Comparison of ENCODE assay signal across 9 cellular contexts in the genomic region with DNA sequence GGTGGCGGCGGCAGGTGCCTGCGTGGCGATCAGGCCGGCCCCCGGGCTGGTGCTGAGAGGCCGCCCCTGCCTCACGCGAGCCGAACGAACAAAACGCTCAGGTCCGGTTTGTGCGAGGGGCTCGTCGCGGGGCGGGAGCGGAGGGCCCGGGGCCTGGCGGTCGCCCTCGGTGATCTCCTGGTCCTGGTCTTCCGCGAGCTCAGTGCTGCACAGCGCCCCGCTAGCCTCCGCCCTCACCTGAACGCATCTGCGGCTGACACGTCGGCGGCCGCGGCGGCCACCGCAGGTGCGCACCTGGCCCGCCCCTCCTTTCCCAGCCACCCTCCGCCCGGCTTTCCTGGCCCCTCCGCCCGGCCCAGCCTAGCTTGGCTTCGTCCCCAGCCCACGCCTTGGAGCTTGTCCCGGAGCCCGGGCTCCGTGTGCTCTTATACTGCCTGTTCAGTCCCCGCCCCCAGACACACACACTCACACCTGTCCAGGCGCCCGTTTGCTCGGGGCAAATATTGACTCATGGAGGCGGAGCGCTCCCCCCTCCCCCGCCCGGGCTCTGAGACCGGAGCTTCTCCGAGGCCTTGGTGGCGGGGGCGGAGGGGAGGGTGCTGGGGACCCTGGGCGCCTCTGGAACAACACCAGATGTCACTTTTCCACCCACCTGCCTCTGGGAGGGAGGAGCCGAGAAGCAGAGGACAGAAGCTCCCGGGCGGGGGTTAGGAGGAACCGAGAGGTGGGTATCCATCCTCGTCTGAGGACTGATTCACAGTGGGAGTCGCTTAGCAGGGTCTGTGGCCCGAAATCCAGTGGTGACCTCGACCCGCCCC. TPM values are rescaled to one million over a fixed set of nuclear protein-coding genes. Genes with fewer than 3 reads are reported as not detected.
DNase-seq lines count a peak whose midpoint lies in the region; ATAC-seq lines count a peak whose summit lies in the region.
"Had no signal": no experiment of that assay in that cellular context is flagged by ENCODE, and none has a peak within 500 bp of the region (broad histone marks: within the 10 kb centered on the region; RNA-seq: fewer than 3 reads in every experiment).

No MANE protein-coding gene starts in this region.

- no peaks in the 10 kb centered on the region for H3K36me3 ChIP-seq in MG63

- H3K4me1 Mint-ChIP-seq in activated naive CD8-positive, alpha-beta T cell (ENCODE audit: low read depth): peaks cover 8% of the 10 kb centered on the region

- H3K9me3 Mint-ChIP-seq in activated naive CD8-positive, alpha-beta T cell (ENCODE audit: low read depth): no peaks in the 10 kb centered on the region

- H3K4me3 ChIP-seq in MG63: no peak overlapping the region

- DNase-seq in DMS53 treated with DMSO at 0.1 percent for 48 hours (lab: John Stamatoyannopoulos, UW; ENCODE audit: unreplicated experiment): peak; percentile 85
- peak; percentile 78 to 83 for DNase-seq in NCI-H1930 (lab: John Stamatoyannopoulos, UW)
- DNase-seq in mucosa of gallbladder (ENCODE audit: low spot score): peak; percentile 80
- no peak for DNase-seq in MG63
- DNase-seq in Kasumi-1 (lab: John Stamatoyannopoulos, UW): no peak
- DNase-seq: psoas muscle had no signal

- H3K27me3 ChIP-seq in MG63: no peaks in the 10 kb centered on the region; the same call in 1 of the 2 replicates

- no peaks in the 10 kb centered on the region for H3K9me3 ChIP-seq in MG63
- H3K9me3 ChIP-seq: psoas muscle had no signal

- no peaks in the 10 kb centered on the region for H3K36me3 Mint-ChIP-seq in activated naive CD8-positive, alpha-beta T cell

- H3K4me3 Mint-ChIP-seq in activated naive CD8-positive, alpha-beta T cell: peak overlapping the region; percentile 23

- ATAC-seq in GM21619 (IDR thresholded peaks at IDR 0.05; ENCODE audit: unreplicated experiment) (no peak), HG03135 (IDR thresholded peaks at IDR 0.05; ENCODE audit: unreplicated experiment) (no peak)

- H3K27ac Mint-ChIP-seq in activated naive CD8-positive, alpha-beta T cell: no peak overlapping the region

- H3K27me3 Mint-ChIP-seq in activated naive CD8-positive, alpha-beta T cell: peaks cover 33% of the 10 kb centered on the region

RNA-seq across cellular contexts. Expression of a gene that starts 8.6 kb away (rescaled TPM):
- total RNA-seq in mucosa of gallbladder: not detected
- total RNA-seq in MG63 (2014; rRNA removed; shearing (Covaris generic); ENCODE audit: low replicate concordance): not detected in 2 replicates
- total RNA-seq: psoas muscle had no signal

RNA-seq across cellular contexts. Expression of a gene that starts 16.8 kb away (rescaled TPM):
- not detected for total RNA-seq in mucosa of gallbladder
- total RNA-seq in MG63 (2014; rRNA removed; shearing (Covaris generic); ENCODE audit: low replicate concordance): not detected in 2 replicates
- total RNA-seq: psoas muscle had no signal

RNA-seq across cellular contexts. Expression of a gene that starts 39.5 kb away (rescaled TPM):
- 0.29 TPM for total RNA-seq in mucosa of gallbladder
- 0.03 TPM in 1 of 2 replicates, not detected in the other for total RNA-seq in MG63 (2014; rRNA removed; shearing (Covaris generic); ENCODE audit: low replicate concordance)
- total RNA-seq: psoas muscle had no signal

RNA-seq across cellular contexts. Expression of a gene that starts 42.3 kb away (rescaled TPM):
- 0.14 TPM for total RNA-seq in mucosa of gallbladder
- not detected in 2 replicates for total RNA-seq in MG63 (2014; rRNA removed; shearing (Covaris generic); ENCODE audit: low replicate concordance)
- total RNA-seq: psoas muscle had no signal

RNA-seq across cellular contexts. Expression of a gene that starts 58.9 kb away (rescaled TPM):
- 12.8 TPM for total RNA-seq in mucosa of gallbladder
- total RNA-seq in MG63 (2014; rRNA removed; shearing (Covaris generic); ENCODE audit: low replicate concordance): 0.16 TPM in 1 of 2 replicates, not detected in the other
- total RNA-seq: psoas muscle had no signal

Comparison
In these comparisons a context has a peak if more than half of its experiments do, and no peak if none do; other contexts are left out.
1. DNase-seq: peak in DMS53 treated with DMSO at 0.1 percent for 48 hours (single experiment), NCI-H1930 (2 of 2) and mucosa of gallbladder (single experiment); none in MG63 (single experiment) and Kasumi-1 (0 of 2).